ENCODE assay signal across 15 cellular contexts in the genomic region with DNA sequence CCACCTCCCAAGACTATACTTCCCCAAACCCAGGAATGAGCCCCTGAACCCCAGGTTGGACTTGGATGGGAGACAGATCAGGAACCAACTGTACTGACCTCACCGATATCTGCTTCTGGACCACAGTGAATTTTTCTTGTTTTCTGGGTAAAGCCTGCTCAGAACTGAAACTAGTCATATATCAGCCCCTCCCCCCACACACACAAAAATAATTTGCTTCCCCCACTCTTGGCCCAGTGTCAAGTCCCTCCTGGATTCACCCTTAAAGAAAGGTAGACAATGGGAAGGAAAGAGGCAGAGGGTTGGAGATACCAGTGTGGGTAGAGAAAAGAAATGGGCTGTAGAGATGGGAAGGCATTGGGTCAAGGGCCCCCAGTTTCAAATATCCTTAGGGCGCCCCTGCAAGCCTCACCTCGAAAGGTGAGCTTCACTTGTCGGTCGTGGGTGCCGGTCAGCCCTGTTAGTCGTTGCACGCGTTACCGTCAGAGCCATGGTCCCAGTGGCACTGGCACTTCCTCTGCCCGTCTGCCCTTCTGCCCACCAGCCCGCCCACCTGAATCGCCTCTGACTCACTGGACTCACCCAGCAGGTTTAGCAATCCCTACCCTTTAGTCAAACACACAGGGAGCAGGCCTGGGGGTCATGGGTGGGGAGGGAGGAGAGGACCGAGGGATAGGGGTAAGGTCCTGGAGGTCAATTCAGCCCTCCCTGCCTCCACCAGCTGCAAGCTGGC.
DNase-seq lines count a peak whose midpoint lies in the region.
"Had no signal": no experiment of that assay in that cellular context is flagged by ENCODE, and none has a peak within 500 bp of the region (broad histone marks: within the 10 kb centered on the region; RNA-seq: fewer than 3 reads in every experiment).

No MANE protein-coding gene starts in this region.

- H3K36me3 ChIP-seq in mucosa of rectum (ENCODE audit: control insufficient read depth in 2 of 2, insufficient read depth in 2 of 2, low read length in 2 of 2), result no peaks in the 10 kb centered on the region
- H3K36me3 ChIP-seq: uterus had no signal

- no peaks in the 10 kb centered on the region for H3K4me1 ChIP-seq in mucosa of rectum (ENCODE audit: control insufficient read depth in 2 of 2, insufficient read depth in 2 of 2, low read length in 2 of 2)
- H3K4me1 ChIP-seq: uterus had no signal

- H3K27me3 ChIP-seq in mucosa of rectum (ENCODE audit: control insufficient read depth in 2 of 2, insufficient read depth in 2 of 2, low read length in 2 of 2), result no peaks in the 10 kb centered on the region
- H3K27me3 ChIP-seq: uterus had no signal

- H3K27ac ChIP-seq in mucosa of rectum (ENCODE audit: low read depth in 2 of 2, low read length in 2 of 2), result peak overlapping the region; percentile 44 to 61
- H3K27ac ChIP-seq: uterus had no signal

- DNase-seq in CD1c-positive myeloid dendritic cell (ENCODE audit: extremely low spot score) (peak; percentile 79), HPDE6-E6E7 (ENCODE audit: extremely low spot score) (peak; percentile 96), RPMI8226 (peak; percentile 75), NCI-H1048 (lab: John Stamatoyannopoulos, UW) (no peak), NCI-H748 (lab: John Stamatoyannopoulos, UW; ENCODE audit: unreplicated experiment) (no peak), C1 segment of cervical spinal cord (lab: John Stamatoyannopoulos, UW) (no peak), NCI-H187 (lab: John Stamatoyannopoulos, UW) (no peak)
- DNase-seq: activated effector memory CD4-positive, alpha-beta T cell treated with Interleukin-2 at 50 U/mL for 16 hours; anterior cingulate cortex; hippocampal formation; KBM-7; NCI-H1417; SIG-M5; uterus had no signal

- no peak overlapping the region for H3K9ac ChIP-seq in mucosa of rectum (ENCODE audit: low read depth in 1 of 2, low read length in 2 of 2)

- H3K4me3 ChIP-seq in mucosa of rectum (ENCODE audit: low read length in 2 of 2), result no peak overlapping the region
- H3K4me3 ChIP-seq: uterus had no signal

- no peaks in the 10 kb centered on the region for H3K9me3 ChIP-seq in mucosa of rectum (ENCODE audit: control insufficient read depth in 2 of 2, low read length in 2 of 2)
- H3K9me3 ChIP-seq: uterus had no signal

Comparison
In these comparisons a context has a peak if more than half of its experiments do, and no peak if none do; other contexts are left out.
1. DNase-seq: peak in CD1c-positive myeloid dendritic cell (single experiment), HPDE6-E6E7 (single experiment) and RPMI8226 (single experiment); none in NCI-H1048 (single experiment), NCI-H748 (single experiment), C1 segment of cervical spinal cord (0 of 14) and NCI-H187 (0 of 2).